ENCODE assay signal across 21 cellular contexts in genomic region chr14:97369901-97370300, GRCh38.
DNase-seq lines count a peak whose midpoint lies in the region; ATAC-seq, FAIRE-seq and TF ChIP-seq lines count a peak whose summit lies in the region.
"Had no signal": no experiment of that assay in that cellular context is flagged by ENCODE, and none has a peak within 500 bp of the region (broad histone marks: within the 10 kb centered on the region; RNA-seq: fewer than 3 reads in every experiment).

No MANE protein-coding gene starts in this region.

- POLR2A ChIA-PET in HepG2 (lab: Yijun Ruan, JAX) (no interaction called here), PC-3 (lab: Charles Lee; ENCODE audit: unreplicated experiment) (no interaction called here)

- CTCF ChIA-PET in HepG2 (lab: Yijun Ruan, JAX; ENCODE audit: low intra/inter-chr PET ratio, low total read pairs) (no interaction called here), PC-3 (lab: Charles Lee) (no interaction called here)

- TF ChIP-seq EP300 in HepG2 (IDR thresholded peaks at IDR 0.05; ENCODE audit: low read depth in 2 of 2, low read length in 2 of 2) (no peak), HepG2 (CRISPR knock-in tag; IDR thresholded peaks at IDR 0.05; ENCODE audit: borderline replicate concordance) (no peak)

- no peak for TF ChIP-seq CTCF in liver (IDR thresholded peaks at IDR 0.05; ENCODE audit: low read depth, low read length, missing input control)
- TF ChIP-seq CTCF in HepG2 (CRISPR knock-in tag; IDR thresholded peaks at IDR 0.05), result no peak
- TF ChIP-seq CTCF in PC-3 (conservative IDR thresholded peaks at IDR 0.05; ENCODE audit: low read depth, low read length), result no peak
- no peak for TF ChIP-seq CTCF in mucosa of descending colon (IDR thresholded peaks at IDR 0.05)
- no peak for TF ChIP-seq CTCF in pancreas (IDR thresholded peaks at IDR 0.05)

- H3K4me3 ChIP-seq in liver (ENCODE audit: low read depth in 1 of 3, low read length in 3 of 3) (no peak overlapping the region), HepG2 (replicated peaks in 1 of 3; ENCODE audit: insufficient read depth in 1 of 3, low read depth in 2 of 3, low read length in 3 of 3) (no peak overlapping the region), PC-3 (ENCODE audit: low read length) (no peak overlapping the region), mucosa of descending colon (no peak overlapping the region), pancreas (no peak overlapping the region)
- H3K4me3 ChIP-seq: BLaER1, GM23248, HAP-1 had no signal

- H3K9me2 ChIP-seq in PC-3 (replicated peaks; ENCODE audit: low read length), result no peaks in the 10 kb centered on the region

- H3K4me2 ChIP-seq in HepG2 (ENCODE audit: low read depth, low read length) (no peak overlapping the region), PC-3 (ENCODE audit: low read length) (no peak overlapping the region)
- H3K4me2 ChIP-seq: BLaER1 had no signal

- peaks cover 0 to 3% (median 0%) of the 10 kb centered on the region in 4 donors for H3K9me3 ChIP-seq in liver (ENCODE audit: control insufficient read depth in 4 of 4, low read length in 3 of 4)
- H3K9me3 ChIP-seq in HepG2 (ENCODE audit: low read length), result peaks cover 9% of the 10 kb centered on the region; the same call in 1 of the 2 replicates
- no peaks in the 10 kb centered on the region for H3K9me3 ChIP-seq in PC-3 (ENCODE audit: low read length)
- H3K9me3 ChIP-seq in mucosa of descending colon, result no peaks in the 10 kb centered on the region
- no peaks in the 10 kb centered on the region for H3K9me3 ChIP-seq in pancreas
- H3K9me3 ChIP-seq: BLaER1, HAP-1 had no signal

- 29% methylated on average over 2 of the region's 2 CpGs for WGBS in liver
- 3% methylated on average over 2 of the region's 2 CpGs for WGBS in HepG2 (ENCODE audit: low lambda C conversion rate)
- 18 to 19% methylated on average over 2 of the region's 2 CpGs for WGBS in pancreas, 2 donors

- intact Hi-C loops in HepG2 (cut with micrococcal nuclease; ENCODE audit: unreplicated experiment), result no loop called here
- intact Hi-C loops in PC-3 (cut with micrococcal nuclease), result no loop called here
- intact Hi-C loops in mucosa of descending colon (cut with DNase I, micrococcal nuclease), result no loop called here
- intact Hi-C loops in pancreas (cut with DNase I), result no loop called here

- H3K9ac ChIP-seq in liver (ENCODE audit: low read depth in 1 of 2, low read length in 2 of 2) (no peak overlapping the region), HepG2 (ENCODE audit: insufficient read depth, low read depth, low read length) (no peak overlapping the region), PC-3 (ENCODE audit: low read length) (no peak overlapping the region)
- H3K9ac ChIP-seq: BLaER1, GM23248 had no signal

- in situ Hi-C loops in HepG2 (cut with HindIII; ENCODE audit: extremely low pct_ligation_motif_present, low pct_unique_long_range_greater_than_20kb), result no loop called here

- H3K36me3 ChIP-seq in liver (ENCODE audit: control insufficient read depth in 4 of 4, insufficient read depth in 3 of 4, low read depth in 1 of 4, low read length in 3 of 4) (no peaks in the 10 kb centered on the region), HepG2 (replicated peaks in 1 of 2; ENCODE audit: control insufficient read depth in 1 of 2, insufficient read depth in 2 of 2, low read length in 2 of 2) (no peaks in the 10 kb centered on the region), PC-3 (ENCODE audit: low read depth, low read length) (no peaks in the 10 kb centered on the region), mucosa of descending colon (ENCODE audit: low read depth) (no peaks in the 10 kb centered on the region), pancreas (no peaks in the 10 kb centered on the region)
- H3K36me3 ChIP-seq: BLaER1, HAP-1 had no signal

- H3K4me1 ChIP-seq in liver (ENCODE audit: control insufficient read depth in 4 of 4, insufficient read depth in 4 of 4, low read length in 3 of 4) (peaks cover 0 to 4% (median 0%) of the 10 kb centered on the region in 4 donors), HepG2 (ENCODE audit: insufficient read depth, low read length) (no peaks in the 10 kb centered on the region), PC-3 (ENCODE audit: insufficient read depth, low read length) (peaks cover 7% of the 10 kb centered on the region; the same call in 1 of the 2 replicates), mucosa of descending colon (ENCODE audit: low read depth) (no peaks in the 10 kb centered on the region), pancreas (no peaks in the 10 kb centered on the region)
- H3K4me1 ChIP-seq: BLaER1, HAP-1 had no signal

- TF ChIP-seq RAD21 in liver (IDR thresholded peaks at IDR 0.05) (no peak), HepG2 (CRISPR knock-in tag; IDR thresholded peaks at IDR 0.05) (no peak)

- BruUV-seq in HepG2 (replicated peaks; lab: Mats Ljungman, UMichigan) (no TSS peak), PC-3 (replicated peaks; lab: Mats Ljungman, UMichigan) (no TSS peak)

- FAIRE-seq in HepG2 (lab: Jason Lieb, UNC), result no peak
- no peak for FAIRE-seq in pancreas (lab: Jason Lieb, UNC)
- FAIRE-seq: G401.6, GM12892, GM18507 had no signal

- no peak overlapping the region for H3K27ac ChIP-seq in liver (ENCODE audit: low read depth in 1 of 2, low read length in 2 of 2)
- H3K27ac ChIP-seq in HepG2 (ENCODE audit: extremely low read length, insufficient read depth, low read length), result no peak overlapping the region
- no peak overlapping the region for H3K27ac ChIP-seq in PC-3 (ENCODE audit: low read length)
- no peak overlapping the region for H3K27ac ChIP-seq in pancreas
- H3K27ac ChIP-seq: BLaER1, GM23248 had no signal

- H3K79me2 ChIP-seq in HepG2 (ENCODE audit: insufficient read depth, low read length), result no peaks in the 10 kb centered on the region
- H3K79me2 ChIP-seq in PC-3 (ENCODE audit: low read length), result no peaks in the 10 kb centered on the region

- no peak for TF ChIP-seq POLR2A in HepG2 (IDR thresholded peaks at IDR 0.05; ENCODE audit: insufficient read depth in 1 of 2, low read depth in 2 of 2, low read length in 2 of 2)

- H3K27me3 ChIP-seq in liver (ENCODE audit: control insufficient read depth in 4 of 4, insufficient read depth in 4 of 4, low read length in 3 of 4) (no peaks in the 10 kb centered on the region), HepG2 (ENCODE audit: control insufficient read depth in 1 of 2, insufficient read depth in 2 of 2, low read length in 2 of 2) (no peaks in the 10 kb centered on the region), PC-3 (ENCODE audit: low read length) (peaks cover 52% of the 10 kb centered on the region), pancreas (peaks cover 0 to 4% (median 0%) of the 10 kb centered on the region in 4 donors)
- H3K27me3 ChIP-seq: BLaER1 had no signal

- ATAC-seq in HepG2, result no peak
- ATAC-seq in PC-3, result peak; percentile 63
- no peak for ATAC-seq in mucosa of descending colon
- no peak for ATAC-seq in pancreas

- DNase-seq in HepG2 (ENCODE audit: low spot score), result no peak
- DNase-seq in PC-3, result peak; percentile 63
- DNase-seq in T1000 (lab: John Stamatoyannopoulos, UW), result peak; percentile 4
- DNase-seq in KG1 (lab: John Stamatoyannopoulos, UW), result no peak
- no peak for DNase-seq in UCSD-AML1 (lab: John Stamatoyannopoulos, UW; ENCODE audit: unreplicated experiment)
- DNase-seq in mucosa of descending colon, result no peak
- DNase-seq in pancreas, result no peak
- DNase-seq: 8988T; CD4-positive, CD25-positive, alpha-beta regulatory T cell; CD8-positive, alpha-beta memory T cell; COR-L47; DMS 273 treated with DMSO at 0.1 percent for 48 hours; DMS53; DND-41; GM23248 had no signal

- no peaks in the 10 kb centered on the region for H3F3A ChIP-seq in PC-3 (ENCODE audit: low read length, unreplicated experiment)

- H2AFZ ChIP-seq in HepG2 (ENCODE audit: low read length), result no peak overlapping the region
- no peak overlapping the region for H2AFZ ChIP-seq in PC-3 (ENCODE audit: low read length)
- H2AFZ ChIP-seq: GM23248 had no signal

- H4K20me1 ChIP-seq in HepG2 (ENCODE audit: insufficient read depth, low read length), result no peaks in the 10 kb centered on the region
- H4K20me1 ChIP-seq in PC-3 (ENCODE audit: low read length), result no peaks in the 10 kb centered on the region
- H4K20me1 ChIP-seq: BLaER1 had no signal

TF ChIP-seq in liver, 16 proteins besides CTCF, POLR2A, EP300 and RAD21 (continues in another document):
- no peak for TF ChIP-seq HNF4G (IDR thresholded peaks at IDR 0.05)
- TF ChIP-seq HNF4A (conservative IDR thresholded peaks at IDR 0.05), result peak; percentile 23 to 57
- no peak for TF ChIP-seq YY1 (IDR thresholded peaks at IDR 0.05)
- TF ChIP-seq FOXA2 (IDR thresholded peaks at IDR 0.05), result no peak
- TF ChIP-seq FOXA1 (IDR thresholded peaks at IDR 0.05), result no peak

TF ChIP-seq in HepG2, 621 proteins besides CTCF, POLR2A, EP300 and RAD21:
- no peak for TF ChIP-seq SP4 (CRISPR knock-in tag; IDR thresholded peaks at IDR 0.05)

Comparison
In these comparisons a context has a peak if more than half of its experiments do, and no peak if none do; other contexts are left out.
1. DNase-seq: peak in PC-3 (single experiment) and T1000 (single experiment); none in HepG2 (single experiment), KG1 (single experiment), UCSD-AML1 (single experiment), mucosa of descending colon (0 of 3) and pancreas (0 of 6).